In the genomic region with DNA sequence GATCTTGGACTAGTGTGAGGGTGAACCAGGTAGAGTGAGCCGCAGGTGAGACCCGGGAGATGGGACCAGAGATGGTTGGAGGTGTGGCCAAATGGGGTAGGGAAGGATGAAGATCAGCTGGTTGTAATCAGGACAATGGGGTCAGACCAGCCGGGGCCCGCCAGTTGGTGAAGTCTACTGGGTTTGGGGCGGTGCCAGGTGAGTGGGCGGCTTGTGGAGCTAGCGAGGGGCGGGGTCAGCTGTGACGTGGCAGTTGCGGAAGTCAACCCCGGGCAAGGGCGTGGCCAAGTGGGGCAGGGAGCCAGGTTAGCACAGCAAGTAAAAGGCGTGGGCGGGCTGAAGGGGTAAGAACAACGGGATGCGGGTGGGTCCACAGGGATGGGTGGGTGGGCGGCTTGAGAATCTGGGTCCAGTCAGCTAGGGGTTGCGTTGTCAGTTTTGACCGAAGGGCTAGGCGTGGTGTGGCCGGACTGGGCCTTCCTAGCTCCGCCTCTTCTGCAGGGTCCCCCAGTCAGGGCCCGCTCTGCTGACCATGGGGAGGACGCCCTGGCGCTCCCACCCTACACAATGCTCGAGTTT, we compare ENCODE assay signal across 8 cellular contexts. TPM values are rescaled to one million over a fixed set of nuclear protein-coding genes. Genes with fewer than 3 reads are reported as not detected.
DNase-seq lines count a peak whose midpoint lies in the region; ATAC-seq and TF ChIP-seq lines count a peak whose summit lies in the region.

No MANE protein-coding gene starts in this region.

- H3K23ac ChIP-seq in neuronal stem cell (ENCODE audit: low read depth, low read length, poor library complexity): peak overlapping the region; percentile 4

- H3K4ac ChIP-seq in neuronal stem cell (ENCODE audit: low read length): no peak overlapping the region

- TF ChIP-seq CTCF in HFFc6 (IDR thresholded peaks at IDR 0.05): no peak
- TF ChIP-seq CTCF in OCI-LY7 (conservative IDR thresholded peaks at IDR 0.05; ENCODE audit: low read length): no peak
- no peak for TF ChIP-seq CTCF in fibroblast of villous mesenchyme (IDR thresholded peaks at IDR 0.05; ENCODE audit: insufficient read depth, low read depth, low read length)
- no peak for TF ChIP-seq CTCF in WERI-Rb-1 (IDR thresholded peaks at IDR 0.05; ENCODE audit: low read depth, low read length)

- no peaks in the 10 kb centered on the region for H3K36me3 Mint-ChIP-seq in HFFc6 (ENCODE audit: low read depth)
- no peaks in the 10 kb centered on the region for H3K36me3 Mint-ChIP-seq in activated T-helper 2 cell treated with anti-CD3 and anti-CD28 coated beads, Interferon-gamma antibody, Interleukin-2, Interleukin-4, amounts not matched to agents 10 μg/mL and 5 μg/mL and 100 μg/mL, durations not matched to agents 14 hours and 24 hours and 36 hours (ENCODE audit: low read depth)

- DNase-seq in EH (ENCODE audit: low read depth) (peak; percentile 80), HFFc6 (peak; percentile 44), OCI-LY7 (ENCODE audit: low spot score) (peak; percentile 92), fibroblast of villous mesenchyme (ENCODE audit: low read depth) (peak; percentile 80), neuronal stem cell (ENCODE audit: low spot score) (peak; percentile 63), WERI-Rb-1 (no peak)
- peak; percentile 89 for DNase-seq in activated T-helper 2 cell treated with anti-CD3 and anti-CD28 coated beads, Interferon-gamma antibody, Interleukin-2, Interleukin-4, amounts not matched to agents 10 μg/mL and 5 μg/mL and 100 μg/mL, durations not matched to agents 14 hours and 24 hours and 36 hours (ENCODE audit: low spot score)
- peak; percentile 94 to 96 for DNase-seq in stimulated activated naive CD8-positive, alpha-beta T cell treated with anti-CD3 and anti-CD28 coated beads, Interleukin-15, amount 100 ng/mL, for 72 hours

- peak overlapping the region; percentile 58 for H3K4me3 ChIP-seq in OCI-LY7 (ENCODE audit: low read depth, low read length, poor library complexity, severe bottlenecking)
- peak overlapping the region; percentile 54 for H3K4me3 ChIP-seq in fibroblast of villous mesenchyme (ENCODE audit: low read depth, low read length)
- H3K4me3 ChIP-seq in neuronal stem cell (ENCODE audit: low read length in 2 of 2): peak overlapping the region in 1 of 2 donors; percentile 74
- no peak overlapping the region for H3K4me3 ChIP-seq in WERI-Rb-1 (ENCODE audit: low read depth, low read length)

- no peak overlapping the region for H4K91ac ChIP-seq in neuronal stem cell (ENCODE audit: low read depth, low read length, poor library complexity)

- H2BK15ac ChIP-seq in neuronal stem cell (ENCODE audit: low read length): peak overlapping the region; percentile 40

- BruUV-seq in OCI-LY7 (replicated peaks; lab: Mats Ljungman, UMichigan): no TSS peak

- no peak overlapping the region for H2BK120ac ChIP-seq in neuronal stem cell (ENCODE audit: low read depth, low read length)

- peak overlapping the region; percentile 84 for H3K18ac ChIP-seq in neuronal stem cell (ENCODE audit: low read length)

- POLR2A ChIA-PET in OCI-LY7 (lab: Charles Lee): interaction anchor here (0.5 to 1.3 kb wide), 2 partner anchors 8 to 25 kb away, joined by 3 to 5 read pairs; a partner anchor contains a TSS

- H2AFZ ChIP-seq in OCI-LY7 (ENCODE audit: low read length): peak overlapping the region; percentile 15; the same call in 1 of the 2 replicates
- H2AFZ ChIP-seq in neuronal stem cell (ENCODE audit: low read length): no peak overlapping the region

- H2BK12ac ChIP-seq in neuronal stem cell (ENCODE audit: low read length): no peak overlapping the region

- H3K27me3 Mint-ChIP-seq in HFFc6 (ENCODE audit: insufficient read depth): peaks cover 2% of the 10 kb centered on the region; the same call in 1 of the 2 replicates
- no peaks in the 10 kb centered on the region for H3K27me3 Mint-ChIP-seq in activated T-helper 2 cell treated with anti-CD3 and anti-CD28 coated beads, Interferon-gamma antibody, Interleukin-2, Interleukin-4, amounts not matched to agents 10 μg/mL and 5 μg/mL and 100 μg/mL, durations not matched to agents 14 hours and 24 hours and 36 hours (ENCODE audit: low read depth)
- H3K27me3 Mint-ChIP-seq in stimulated activated naive CD8-positive, alpha-beta T cell treated with anti-CD3 and anti-CD28 coated beads, Interleukin-15, amount 100 ng/mL, for 72 hours: no peaks in the 10 kb centered on the region

- H3K14ac ChIP-seq in neuronal stem cell (ENCODE audit: low read length): no peak overlapping the region

- H4K20me1 ChIP-seq in OCI-LY7 (ENCODE audit: insufficient read depth, low read length): no peaks in the 10 kb centered on the region

- ATAC-seq in stimulated activated naive CD8-positive, alpha-beta T cell treated with anti-CD3 and anti-CD28 coated beads, Interleukin-15, amount 100 ng/mL, for 72 hours: peak; percentile 86

- peak overlapping the region; percentile 66 for H3K27ac Mint-ChIP-seq in HFFc6
- H3K27ac Mint-ChIP-seq in activated T-helper 2 cell treated with anti-CD3 and anti-CD28 coated beads, Interferon-gamma antibody, Interleukin-2, Interleukin-4, amounts not matched to agents 10 μg/mL and 5 μg/mL and 100 μg/mL, durations not matched to agents 14 hours and 24 hours and 36 hours: peak overlapping the region; percentile 87
- H3K27ac Mint-ChIP-seq in stimulated activated naive CD8-positive, alpha-beta T cell treated with anti-CD3 and anti-CD28 coated beads, Interleukin-15, amount 100 ng/mL, for 72 hours: peak overlapping the region; percentile 59 to 74

- H3K79me1 ChIP-seq in neuronal stem cell (ENCODE audit: low read depth, low read length): no peaks in the 10 kb centered on the region

- H3K27me3 ChIP-seq in neuronal stem cell (ENCODE audit: control insufficient read depth in 3 of 3, insufficient read depth in 3 of 3, low read depth in 1 of 3, low read length in 3 of 3) (peaks cover 0 to 16% (median 2%) of the 10 kb centered on the region in 3 experiments), WERI-Rb-1 (ENCODE audit: insufficient read depth, low read depth, severe bottlenecking) (no peaks in the 10 kb centered on the region)

- H3K36me3 ChIP-seq in OCI-LY7 (ENCODE audit: insufficient read depth, low read length): no peaks in the 10 kb centered on the region
- H3K36me3 ChIP-seq in neuronal stem cell (replicated peaks in 1 of 2; ENCODE audit: control insufficient read depth in 2 of 2, insufficient read depth in 2 of 2, low read length in 2 of 2): no peaks in the 10 kb centered on the region
- no peaks in the 10 kb centered on the region for H3K36me3 ChIP-seq in WERI-Rb-1

- H3K4me3 Mint-ChIP-seq in HFFc6: peak overlapping the region; percentile 65
- H3K4me3 Mint-ChIP-seq in activated T-helper 2 cell treated with anti-CD3 and anti-CD28 coated beads, Interferon-gamma antibody, Interleukin-2, Interleukin-4, amounts not matched to agents 10 μg/mL and 5 μg/mL and 100 μg/mL, durations not matched to agents 14 hours and 24 hours and 36 hours (ENCODE audit: low read depth): peak overlapping the region; percentile 76
- H3K4me3 Mint-ChIP-seq in stimulated activated naive CD8-positive, alpha-beta T cell treated with anti-CD3 and anti-CD28 coated beads, Interleukin-15, amount 100 ng/mL, for 72 hours: peak overlapping the region; percentile 86

- peak overlapping the region; percentile 93 for H2AK5ac ChIP-seq in neuronal stem cell (ENCODE audit: low read depth, low read length)

- CTCF ChIA-PET in OCI-LY7 (lab: Charles Lee; ENCODE audit: unreplicated experiment): interaction anchor here (0.6 kb wide), 1 partner anchor 8 kb away, joined by 3 read pairs; no protein-coding TSS in a partner anchor

- H3K4me1 Mint-ChIP-seq in HFFc6 (ENCODE audit: low read depth): peaks cover 40% of the 10 kb centered on the region
- H3K4me1 Mint-ChIP-seq in activated T-helper 2 cell treated with anti-CD3 and anti-CD28 coated beads, Interferon-gamma antibody, Interleukin-2, Interleukin-4, amounts not matched to agents 10 μg/mL and 5 μg/mL and 100 μg/mL, durations not matched to agents 14 hours and 24 hours and 36 hours (ENCODE audit: low read depth): peaks cover 12% of the 10 kb centered on the region
- peaks cover 34% of the 10 kb centered on the region for H3K4me1 Mint-ChIP-seq in stimulated activated naive CD8-positive, alpha-beta T cell treated with anti-CD3 and anti-CD28 coated beads, Interleukin-15, amount 100 ng/mL, for 72 hours

- H3K4me1 ChIP-seq in OCI-LY7 (ENCODE audit: insufficient read depth, low read length, poor library complexity, severe bottlenecking) (peaks cover 32% of the 10 kb centered on the region), neuronal stem cell (ENCODE audit: control insufficient read depth in 2 of 2, insufficient read depth in 1 of 2, low read depth in 1 of 2, low read length in 2 of 2) (peaks cover 15 to 17% of the 10 kb centered on the region in 2 donors)

- peak overlapping the region; percentile 93 for H4K8ac ChIP-seq in neuronal stem cell (ENCODE audit: low read depth, low read length)

- H3K4me2 ChIP-seq in OCI-LY7 (ENCODE audit: low read length) (peak overlapping the region; percentile 65), neuronal stem cell (ENCODE audit: insufficient read depth, low read length, poor library complexity, severe bottlenecking) (peak overlapping the region; percentile 51)

- no peaks in the 10 kb centered on the region for H3K9me2 ChIP-seq in OCI-LY7 (ENCODE audit: insufficient read depth, low read length)

- H3K27ac ChIP-seq in OCI-LY7 (ENCODE audit: low read depth, low read length, poor library complexity, severe bottlenecking): no peak overlapping the region
- H3K27ac ChIP-seq in neuronal stem cell (replicated peaks; ENCODE audit: low read length): no peak overlapping the region
- H3K27ac ChIP-seq in WERI-Rb-1: no peak overlapping the region

- intact Hi-C loops in OCI-LY7 (cut with micrococcal nuclease; ENCODE audit: unreplicated experiment): loop anchor here (1.0 to 10.0 kb wide), 3 partner anchors 25 to 186 kb away; a partner anchor contains a TSS
- intact Hi-C loops in activated T-helper 2 cell treated with anti-CD3 and anti-CD28 coated beads, Interferon-gamma antibody, Interleukin-2, Interleukin-4, amounts not matched to agents 10 μg/mL and 5 μg/mL and 100 μg/mL, durations not matched to agents 14 hours and 24 hours and 36 hours (cut with micrococcal nuclease): loop anchor here (2.0 kb wide), 1 partner anchor 27 kb away; no protein-coding TSS in a partner anchor

- no peaks in the 10 kb centered on the region for H3K9me3 Mint-ChIP-seq in HFFc6
- no peaks in the 10 kb centered on the region for H3K9me3 Mint-ChIP-seq in activated T-helper 2 cell treated with anti-CD3 and anti-CD28 coated beads, Interferon-gamma antibody, Interleukin-2, Interleukin-4, amounts not matched to agents 10 μg/mL and 5 μg/mL and 100 μg/mL, durations not matched to agents 14 hours and 24 hours and 36 hours
- no peaks in the 10 kb centered on the region for H3K9me3 Mint-ChIP-seq in stimulated activated naive CD8-positive, alpha-beta T cell treated with anti-CD3 and anti-CD28 coated beads, Interleukin-15, amount 100 ng/mL, for 72 hours

- H2BK5ac ChIP-seq in neuronal stem cell (ENCODE audit: low read length): no peak overlapping the region

- H3K9me3 ChIP-seq in OCI-LY7 (ENCODE audit: low read length) (no peaks in the 10 kb centered on the region), neuronal stem cell (replicated peaks in 1 of 2; ENCODE audit: control insufficient read depth in 2 of 2, insufficient read depth in 1 of 2, low read depth in 1 of 2, low read length in 2 of 2) (no peaks in the 10 kb centered on the region), WERI-Rb-1 (ENCODE audit: severe bottlenecking) (no peaks in the 10 kb centered on the region)

- no peaks in the 10 kb centered on the region for H3K79me2 ChIP-seq in OCI-LY7 (ENCODE audit: insufficient read depth, low read depth, low read length)

- no peak overlapping the region for H3K9ac ChIP-seq in neuronal stem cell (ENCODE audit: low read depth, low read length, poor library complexity)

- WGBS in neuronal stem cell (ENCODE audit: extremely low coverage in 2 of 2, insufficient read length in 2 of 2, insufficient replicate concordance in 1 of 2), 2 donors: no CpG with 5 or more reads among the region's 26 CpGs

RNA-seq across cellular contexts. Expression of a gene that starts 25.5 kb away (rescaled TPM):
- total RNA-seq in HFFc6 (2021; fragmentation: NEBNext Ultra II Directional; extraction: Animal tissue kit (Norgen Biotek cat#: 25700)): 100 to 1,000 TPM in 3 of 6 experiments, 10 to 100 TPM in 3; 90.2 to 117 (median 103) TPM
- 99.3 and 100 TPM in 2 replicates for total RNA-seq in OCI-LY7 (2014; rRNA removed; shearing (Covaris generic))
- 120 and 125 TPM in 2 replicates for total RNA-seq in OCI-LY7 (2022)
- 164 and 165 TPM in 2 replicates for total RNA-seq in activated T-helper 2 cell treated with anti-CD3 and anti-CD28 coated beads, Interferon-gamma antibody, Interleukin-2, Interleukin-4, amounts not matched to agents 10 μg/mL and 5 μg/mL and 100 μg/mL, durations not matched to agents 14 hours and 24 hours and 36 hours
- total RNA-seq in fibroblast of villous mesenchyme: 113 and 144 TPM in 2 replicates
- 74.3 TPM for polyA plus RNA-seq in neuronal stem cell (2013, experiment 1 of 2)
- 79.4 TPM for polyA plus RNA-seq in neuronal stem cell (2013, experiment 2 of 2)

RNA-seq across cellular contexts. Expression of a gene that starts 49.6 kb away (rescaled TPM):
- total RNA-seq in HFFc6 (2021; fragmentation: NEBNext Ultra II Directional; extraction: Animal tissue kit (Norgen Biotek cat#: 25700)): under 1 TPM in 4 of 6 experiments, not detected in 2; 0.12 to 0.20 (median 0.16) TPM
- 0.23 and 0.98 TPM in 2 replicates for total RNA-seq in OCI-LY7 (2014; rRNA removed; shearing (Covaris generic))
- total RNA-seq in OCI-LY7 (2022): 1.4 and 2.0 TPM in 2 replicates
- 0.64 and 0.80 TPM in 2 replicates for total RNA-seq in activated T-helper 2 cell treated with anti-CD3 and anti-CD28 coated beads, Interferon-gamma antibody, Interleukin-2, Interleukin-4, amounts not matched to agents 10 μg/mL and 5 μg/mL and 100 μg/mL, durations not matched to agents 14 hours and 24 hours and 36 hours
- total RNA-seq in fibroblast of villous mesenchyme: 0.43 and 0.97 TPM in 2 replicates
- 1.3 TPM for polyA plus RNA-seq in neuronal stem cell (2013, experiment 1 of 2)
- 1.4 TPM for polyA plus RNA-seq in neuronal stem cell (2013, experiment 2 of 2)
